ENCODE assay signal across 12 cellular contexts in the genomic region with DNA sequence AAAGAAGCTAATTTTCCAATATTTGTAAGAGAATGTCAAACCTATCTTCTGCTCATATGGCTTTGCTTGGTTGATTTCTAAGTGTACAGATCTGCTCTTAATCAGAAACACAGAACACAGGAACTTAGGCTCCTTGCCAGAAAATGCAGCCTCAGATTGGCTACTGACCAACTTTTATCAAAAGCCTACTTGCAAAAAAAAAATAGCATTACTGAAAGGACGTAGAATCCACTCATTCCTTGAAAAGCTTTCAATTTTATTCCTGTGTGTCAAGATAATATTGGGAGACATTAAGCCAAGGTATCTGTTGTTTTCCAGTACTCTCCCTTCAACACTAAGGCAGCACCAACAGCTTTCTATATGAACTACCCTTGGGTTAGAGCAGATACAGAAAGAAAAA.
DNase-seq lines count a peak whose midpoint lies in the region; ATAC-seq and TF ChIP-seq lines count a peak whose summit lies in the region.
"Had no signal": no experiment of that assay in that cellular context is flagged by ENCODE, and none has a peak within 500 bp of the region (broad histone marks: within the 10 kb centered on the region; RNA-seq: fewer than 3 reads in every experiment).

No MANE protein-coding gene starts in this region.

- peak overlapping the region in 4 of 5 experiments; percentile 17 to 49 (median 23) for H3K4me3 Mint-ChIP-seq in brain
- H3K4me3 Mint-ChIP-seq in CD8-positive, alpha-beta T cell, result no peak overlapping the region
- H3K4me3 Mint-ChIP-seq: endodermal cell had no signal

- TF ChIP-seq CTCF in brain (conservative IDR thresholded peaks at IDR 0.05), result no peak
- no peak for TF ChIP-seq CTCF in CD8-positive, alpha-beta T cell (IDR thresholded peaks at IDR 0.05)

- no peak for ATAC-seq in CD8-positive, alpha-beta T cell

- H3K9me3 ChIP-seq in CD8-positive, alpha-beta T cell (ENCODE audit: low read length), result no peaks in the 10 kb centered on the region
- H3K9me3 ChIP-seq: sigmoid colon had no signal

- no peaks in the 10 kb centered on the region for H3K9me3 Mint-ChIP-seq in brain
- H3K9me3 Mint-ChIP-seq in CD8-positive, alpha-beta T cell, result no peaks in the 10 kb centered on the region
- H3K9me3 Mint-ChIP-seq: endodermal cell had no signal

- no peaks in the 10 kb centered on the region for H3K36me3 ChIP-seq in CD8-positive, alpha-beta T cell (ENCODE audit: insufficient read depth, low read length)
- H3K36me3 ChIP-seq: sigmoid colon had no signal

- CTCF ChIA-PET in CD8-positive, alpha-beta T cell (lab: Charles Lee), result no interaction called here

- no peaks in the 10 kb centered on the region for H3K36me3 Mint-ChIP-seq in brain
- H3K36me3 Mint-ChIP-seq in CD8-positive, alpha-beta T cell, result no peaks in the 10 kb centered on the region

- intact Hi-C loops in CD8-positive, alpha-beta T cell (cut with DNase I, micrococcal nuclease), result no loop called here

- no peak overlapping the region for H3K4me3 ChIP-seq in CD8-positive, alpha-beta T cell (ENCODE audit: low read depth, low read length)
- H3K4me3 ChIP-seq: sigmoid colon had no signal

- DNase-seq in Ammon's horn (ENCODE audit: low spot score) (peak; percentile 7), NCI-H1105 treated with DMSO at 0.1 percent for 48 hours (lab: John Stamatoyannopoulos, UW) (peak; percentile 28), kidney tubule cell (ENCODE audit: low spot score) (peak; percentile 30), occipital lobe (lab: John Stamatoyannopoulos, UW) (no peak), KG1 (lab: John Stamatoyannopoulos, UW) (no peak)
- no peak for DNase-seq in activated CD4-positive, alpha-beta T cell treated with anti-CD3 and anti-CD28 coated beads, Interleukin-2, amount 50 U/mL, for 4 hours
- no peak for DNase-seq in CD8-positive, alpha-beta T cell
- DNase-seq: activated effector memory CD4-positive, alpha-beta T cell treated with Interleukin-2 at 50 U/mL for 16 hours; endodermal cell; sigmoid colon had no signal

- peaks cover 3% of the 10 kb centered on the region for H3K27me3 Mint-ChIP-seq in brain
- no peaks in the 10 kb centered on the region for H3K27me3 Mint-ChIP-seq in CD8-positive, alpha-beta T cell (ENCODE audit: low read depth)

- POLR2A ChIA-PET in CD8-positive, alpha-beta T cell (lab: Charles Lee), result no interaction called here

- H3K27me3 ChIP-seq in CD8-positive, alpha-beta T cell (ENCODE audit: insufficient read depth, low read length), result no peaks in the 10 kb centered on the region
- H3K27me3 ChIP-seq: sigmoid colon had no signal

- H3K27ac Mint-ChIP-seq in brain, result peak overlapping the region; percentile 23 to 86 (median 72)
- no peak overlapping the region for H3K27ac Mint-ChIP-seq in CD8-positive, alpha-beta T cell
- H3K27ac Mint-ChIP-seq: endodermal cell had no signal

- H3K27ac ChIP-seq in CD8-positive, alpha-beta T cell (ENCODE audit: low read depth, low read length), result no peak overlapping the region
- H3K27ac ChIP-seq: sigmoid colon, VCaP had no signal

- peaks cover 41% of the 10 kb centered on the region for H3K4me1 Mint-ChIP-seq in brain
- no peaks in the 10 kb centered on the region for H3K4me1 Mint-ChIP-seq in CD8-positive, alpha-beta T cell (ENCODE audit: low read depth)

- H3K4me1 ChIP-seq in CD8-positive, alpha-beta T cell (ENCODE audit: insufficient read depth, low read length), result no peaks in the 10 kb centered on the region

Comparison
In these comparisons a context has a peak if more than half of its experiments do, and no peak if none do; other contexts are left out.
1. DNase-seq: peak in Ammon's horn (single experiment), NCI-H1105 treated with DMSO at 0.1 percent for 48 hours (single experiment) and kidney tubule cell (single experiment); none in activated CD4-positive, alpha-beta T cell treated with anti-CD3 and anti-CD28 coated beads, Interleukin-2, amount 50 U/mL, for 4 hours (0 of 2), CD8-positive, alpha-beta T cell (0 of 7), occipital lobe (single experiment) and KG1 (single experiment).